ENCODE assay signal across 1 cellular context in genomic region chr20:36572701-36573102, GRCh38.
TF ChIP-seq lines count a peak whose summit lies in the region.

No MANE protein-coding gene starts in this region.

TF ChIP-seq in HepG2, 621 proteins besides CTCF, POLR2A, EP300 and RAD21 (continued from another document and continues in another):
- no peak for TF ChIP-seq DRAP1 (CRISPR knock-in tag; IDR thresholded peaks at IDR 0.05)
- TF ChIP-seq SAP130 (CRISPR knock-in tag; IDR thresholded peaks at IDR 0.05; ENCODE audit: low read depth): no peak
- TF ChIP-seq HNRNPL (IDR thresholded peaks at IDR 0.05; ENCODE audit: low read depth, low read length): no peak
- no peak for TF ChIP-seq ZNF12 (CRISPR knock-in tag; IDR thresholded peaks at IDR 0.05)
- TF ChIP-seq AKAP8 (CRISPR knock-in tag; IDR thresholded peaks at IDR 0.05): no peak
- TF ChIP-seq, protein P1, sequence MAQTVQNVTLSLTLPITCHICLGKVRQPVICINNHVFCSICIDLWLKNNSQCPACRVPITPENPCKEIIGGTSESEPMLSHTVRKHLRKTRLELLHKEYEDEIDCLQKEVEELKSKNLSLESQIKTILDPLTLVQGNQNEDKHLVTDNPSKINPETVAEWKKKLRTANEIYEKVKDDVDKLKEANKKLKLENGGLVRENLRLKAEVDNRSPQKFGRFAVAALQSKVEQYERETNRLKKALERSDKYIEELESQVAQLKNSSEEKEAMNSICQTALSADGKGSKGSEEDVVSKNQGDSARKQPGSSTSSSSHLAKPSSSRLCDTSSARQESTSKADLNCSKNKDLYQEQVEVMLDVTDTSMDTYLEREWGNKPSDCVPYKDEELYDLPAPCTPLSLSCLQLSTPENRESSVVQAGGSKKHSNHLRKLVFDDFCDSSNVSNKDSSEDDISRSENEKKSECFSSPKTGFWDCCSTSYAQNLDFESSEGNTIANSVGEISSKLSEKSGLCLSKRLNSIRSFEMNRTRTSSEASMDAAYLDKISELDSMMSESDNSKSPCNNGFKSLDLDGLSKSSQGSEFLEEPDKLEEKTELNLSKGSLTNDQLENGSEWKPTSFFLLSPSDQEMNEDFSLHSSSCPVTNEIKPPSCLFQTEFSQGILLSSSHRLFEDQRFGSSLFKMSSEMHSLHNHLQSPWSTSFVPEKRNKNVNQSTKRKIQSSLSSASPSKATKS (CRISPR knock-in tag; IDR thresholded peaks at IDR 0.05): no peak
- TF ChIP-seq ZNF772 (CRISPR knock-in tag; IDR thresholded peaks at IDR 0.05): peak; percentile 24
- no peak for TF ChIP-seq ZNF337 (CRISPR knock-in tag; IDR thresholded peaks at IDR 0.05; ENCODE audit: borderline replicate concordance, low read depth)
- no peak for TF ChIP-seq RELA (CRISPR knock-in tag; IDR thresholded peaks at IDR 0.05)
- TF ChIP-seq, protein P2, sequence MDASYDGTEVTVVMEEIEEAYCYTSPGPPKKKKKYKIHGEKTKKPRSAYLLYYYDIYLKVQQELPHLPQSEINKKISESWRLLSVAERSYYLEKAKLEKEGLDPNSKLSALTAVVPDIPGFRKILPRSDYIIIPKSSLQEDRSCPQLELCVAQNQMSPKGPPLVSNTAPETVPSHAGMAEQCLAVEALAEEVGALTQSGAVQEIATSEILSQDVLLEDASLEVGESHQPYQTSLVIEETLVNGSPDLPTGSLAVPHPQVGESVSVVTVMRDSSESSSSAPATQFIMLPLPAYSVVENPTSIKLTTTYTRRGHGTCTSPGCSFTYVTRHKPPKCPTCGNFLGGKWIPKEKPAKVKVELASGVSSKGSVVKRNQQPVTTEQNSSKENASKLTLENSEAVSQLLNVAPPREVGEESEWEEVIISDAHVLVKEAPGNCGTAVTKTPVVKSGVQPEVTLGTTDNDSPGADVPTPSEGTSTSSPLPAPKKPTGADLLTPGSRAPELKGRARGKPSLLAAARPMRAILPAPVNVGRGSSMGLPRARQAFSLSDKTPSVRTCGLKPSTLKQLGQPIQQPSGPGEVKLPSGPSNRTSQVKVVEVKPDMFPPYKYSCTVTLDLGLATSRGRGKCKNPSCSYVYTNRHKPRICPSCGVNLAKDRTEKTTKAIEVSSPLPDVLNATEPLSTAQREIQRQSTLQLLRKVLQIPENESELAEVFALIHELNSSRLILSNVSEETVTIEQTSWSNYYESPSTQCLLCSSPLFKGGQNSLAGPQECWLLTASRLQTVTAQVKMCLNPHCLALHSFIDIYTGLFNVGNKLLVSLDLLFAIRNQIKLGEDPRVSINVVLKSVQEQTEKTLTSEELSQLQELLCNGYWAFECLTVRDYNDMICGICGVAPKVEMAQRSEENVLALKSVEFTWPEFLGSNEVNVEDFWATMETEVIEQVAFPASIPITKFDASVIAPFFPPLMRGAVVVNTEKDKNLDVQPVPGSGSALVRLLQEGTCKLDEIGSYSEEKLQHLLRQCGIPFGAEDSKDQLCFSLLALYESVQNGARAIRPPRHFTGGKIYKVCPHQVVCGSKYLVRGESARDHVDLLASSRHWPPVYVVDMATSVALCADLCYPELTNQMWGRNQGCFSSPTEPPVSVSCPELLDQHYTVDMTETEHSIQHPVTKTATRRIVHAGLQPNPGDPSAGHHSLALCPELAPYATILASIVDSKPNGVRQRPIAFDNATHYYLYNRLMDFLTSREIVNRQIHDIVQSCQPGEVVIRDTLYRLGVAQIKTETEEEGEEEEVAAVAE (CRISPR knock-in tag; IDR thresholded peaks at IDR 0.05; ENCODE audit: borderline replicate concordance): no peak
- no peak for TF ChIP-seq SMC3 (IDR thresholded peaks at IDR 0.05; ENCODE audit: low read length)
- TF ChIP-seq TOE1 (CRISPR knock-in tag; IDR thresholded peaks at IDR 0.05): no peak
- no peak for TF ChIP-seq ZBTB46 (CRISPR knock-in tag; IDR thresholded peaks at IDR 0.05; ENCODE audit: borderline replicate concordance)
- no peak for TF ChIP-seq ZNF761 (CRISPR knock-in tag; conservative IDR thresholded peaks at IDR 0.05)
- no peak for TF ChIP-seq ESRRA (CRISPR knock-in tag; IDR thresholded peaks at IDR 0.05; ENCODE audit: low read depth)
- TF ChIP-seq CENPX (CRISPR knock-in tag; IDR thresholded peaks at IDR 0.05): no peak
- TF ChIP-seq RFX5 (IDR thresholded peaks at IDR 0.05; ENCODE audit: low read depth, low read length): no peak
- TF ChIP-seq SAFB2 (CRISPR knock-in tag; IDR thresholded peaks at IDR 0.05; ENCODE audit: borderline replicate concordance, low read depth): no peak
- no peak for TF ChIP-seq ZNF3 (CRISPR knock-in tag; IDR thresholded peaks at IDR 0.05)
- no peak for TF ChIP-seq ZNF543 (CRISPR knock-in tag; IDR thresholded peaks at IDR 0.05)
- no peak; the same call in 1 of the 2 replicates for TF ChIP-seq AHR (CRISPR knock-in tag; IDR thresholded peaks at IDR 0.05)
- TF ChIP-seq RFXAP (CRISPR knock-in tag; IDR thresholded peaks at IDR 0.05; ENCODE audit: borderline replicate concordance): no peak
- no peak for TF ChIP-seq SOX6 (IDR thresholded peaks at IDR 0.05)
- TF ChIP-seq SOX6 (CRISPR knock-in tag; IDR thresholded peaks at IDR 0.05): no peak
- no peak for TF ChIP-seq THYN1 (CRISPR knock-in tag; IDR thresholded peaks at IDR 0.05; ENCODE audit: borderline replicate concordance, low read depth)
- TF ChIP-seq PAXIP1 (CRISPR knock-in tag; conservative IDR thresholded peaks at IDR 0.05): no peak
- no peak for TF ChIP-seq SCMH1 (CRISPR knock-in tag; IDR thresholded peaks at IDR 0.05; ENCODE audit: borderline replicate concordance)
- no peak; the same call in none of the 2 replicates for TF ChIP-seq ZBTB20 (CRISPR knock-in tag; IDR thresholded peaks at IDR 0.05; ENCODE audit: borderline replicate concordance, low read depth)
- TF ChIP-seq ZNF619 (CRISPR knock-in tag; IDR thresholded peaks at IDR 0.05): no peak
- TF ChIP-seq ZBTB26 (CRISPR knock-in tag; IDR thresholded peaks at IDR 0.05; ENCODE audit: borderline replicate concordance): no peak; the same call in 1 of the 2 replicates
- TF ChIP-seq ZFP90 (CRISPR knock-in tag; IDR thresholded peaks at IDR 0.05; ENCODE audit: borderline replicate concordance): no peak
- no peak for TF ChIP-seq KLF12 (CRISPR knock-in tag; IDR thresholded peaks at IDR 0.05; ENCODE audit: borderline replicate concordance)
- TF ChIP-seq ZBTB3 (CRISPR knock-in tag; IDR thresholded peaks at IDR 0.05; ENCODE audit: borderline replicate concordance, low read depth): no peak
- TF ChIP-seq NCOA1 (CRISPR knock-in tag; IDR thresholded peaks at IDR 0.05): peak; percentile 86
- TF ChIP-seq, protein P3, sequence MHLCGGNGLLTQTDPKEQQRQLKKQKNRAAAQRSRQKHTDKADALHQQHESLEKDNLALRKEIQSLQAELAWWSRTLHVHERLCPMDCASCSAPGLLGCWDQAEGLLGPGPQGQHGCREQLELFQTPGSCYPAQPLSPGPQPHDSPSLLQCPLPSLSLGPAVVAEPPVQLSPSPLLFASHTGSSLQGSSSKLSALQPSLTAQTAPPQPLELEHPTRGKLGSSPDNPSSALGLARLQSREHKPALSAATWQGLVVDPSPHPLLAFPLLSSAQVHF (CRISPR knock-in tag; IDR thresholded peaks at IDR 0.05): no peak
- TF ChIP-seq RBFOX2 (IDR thresholded peaks at IDR 0.05; ENCODE audit: low read depth, low read length): no peak
- no peak for TF ChIP-seq ELF3 (CRISPR knock-in tag; IDR thresholded peaks at IDR 0.05)
- no peak for TF ChIP-seq ARID2 (CRISPR knock-in tag; IDR thresholded peaks at IDR 0.05; ENCODE audit: borderline replicate concordance)
- no peak for TF ChIP-seq TEF (CRISPR knock-in tag; IDR thresholded peaks at IDR 0.05)
- no peak for TF ChIP-seq HOXA7 (CRISPR knock-in tag; IDR thresholded peaks at IDR 0.05)
- TF ChIP-seq ZBTB4 (CRISPR knock-in tag; IDR thresholded peaks at IDR 0.05; ENCODE audit: borderline replicate concordance): no peak; the same call in 1 of the 2 replicates
- TF ChIP-seq, protein P4, sequence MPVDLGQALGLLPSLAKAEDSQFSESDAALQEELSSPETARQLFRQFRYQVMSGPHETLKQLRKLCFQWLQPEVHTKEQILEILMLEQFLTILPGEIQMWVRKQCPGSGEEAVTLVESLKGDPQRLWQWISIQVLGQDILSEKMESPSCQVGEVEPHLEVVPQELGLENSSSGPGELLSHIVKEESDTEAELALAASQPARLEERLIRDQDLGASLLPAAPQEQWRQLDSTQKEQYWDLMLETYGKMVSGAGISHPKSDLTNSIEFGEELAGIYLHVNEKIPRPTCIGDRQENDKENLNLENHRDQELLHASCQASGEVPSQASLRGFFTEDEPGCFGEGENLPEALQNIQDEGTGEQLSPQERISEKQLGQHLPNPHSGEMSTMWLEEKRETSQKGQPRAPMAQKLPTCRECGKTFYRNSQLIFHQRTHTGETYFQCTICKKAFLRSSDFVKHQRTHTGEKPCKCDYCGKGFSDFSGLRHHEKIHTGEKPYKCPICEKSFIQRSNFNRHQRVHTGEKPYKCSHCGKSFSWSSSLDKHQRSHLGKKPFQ (CRISPR knock-in tag; IDR thresholded peaks at IDR 0.05; ENCODE audit: insufficient replicate concordance): no peak
- no peak for TF ChIP-seq RBM39 (IDR thresholded peaks at IDR 0.05; ENCODE audit: low read depth, low read length, poor library complexity, severe bottlenecking)
- TF ChIP-seq MLLT10 (CRISPR knock-in tag; IDR thresholded peaks at IDR 0.05): no peak
- peak; percentile 87 for TF ChIP-seq RBM22 (optimal IDR thresholded peaks at IDR 0.05; ENCODE audit: low read length)
